Comparison of ENCODE assay signal across 2 cellular contexts in the genomic region with DNA sequence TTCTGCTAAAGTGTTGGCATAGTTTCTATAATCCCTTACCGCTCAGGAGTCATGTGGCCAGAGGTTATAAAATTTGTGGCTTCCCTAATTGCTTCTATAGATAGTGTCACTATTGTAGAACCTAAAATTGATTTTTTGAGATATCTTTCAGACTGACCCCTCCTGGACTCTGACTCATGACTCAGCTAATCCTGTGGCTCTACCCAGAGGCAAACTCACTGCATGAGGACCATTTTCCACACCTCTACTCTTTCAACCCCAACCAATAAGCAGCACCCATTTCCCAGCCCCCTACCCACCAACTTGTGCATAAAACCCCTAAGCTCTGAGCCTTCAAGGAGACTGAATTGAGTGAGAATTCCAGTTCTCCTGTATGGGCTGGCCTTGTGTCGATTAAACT.
TF ChIP-seq lines count a peak whose summit lies in the region.

No MANE protein-coding gene starts in this region.

TF ChIP-seq in H1, 55 proteins besides CTCF, POLR2A, EP300 and RAD21:
- TF ChIP-seq CBX8 (IDR thresholded peaks at IDR 0.05; ENCODE audit: borderline replicate concordance, low read depth, low read length) = no peak
- TF ChIP-seq HDAC2 (IDR thresholded peaks at IDR 0.05; ENCODE audit: borderline replicate concordance in 1 of 2, low read depth in 2 of 2, low read length in 2 of 2) = no peak
- no peak for TF ChIP-seq CTBP2 (IDR thresholded peaks at IDR 0.05; ENCODE audit: borderline replicate concordance, insufficient read depth, insufficient read length, low read length)
- no peak for TF ChIP-seq SUZ12 (IDR thresholded peaks at IDR 0.05; ENCODE audit: low read length)
- no peak for TF ChIP-seq EGR1 (IDR thresholded peaks at IDR 0.05; ENCODE audit: borderline replicate concordance, low read depth, low read length)
- TF ChIP-seq BCL11A (IDR thresholded peaks at IDR 0.05; ENCODE audit: low read depth in 2 of 2, low read length in 2 of 2) = no peak
- TF ChIP-seq SP1 (IDR thresholded peaks at IDR 0.05; ENCODE audit: low read depth, low read length) = no peak
- TF ChIP-seq SIX5 (IDR thresholded peaks at IDR 0.05; ENCODE audit: low read depth, low read length) = no peak
- TF ChIP-seq CHD1 (IDR thresholded peaks at IDR 0.05; ENCODE audit: low read depth, low read length) = no peak
- no peak for TF ChIP-seq SP2 (IDR thresholded peaks at IDR 0.05; ENCODE audit: low read length)
- TF ChIP-seq BACH1 (IDR thresholded peaks at IDR 0.05; ENCODE audit: low read length) = no peak

TF ChIP-seq in WTC11, 78 proteins besides CTCF, POLR2A, EP300 and RAD21:
- TF ChIP-seq, protein P1, sequence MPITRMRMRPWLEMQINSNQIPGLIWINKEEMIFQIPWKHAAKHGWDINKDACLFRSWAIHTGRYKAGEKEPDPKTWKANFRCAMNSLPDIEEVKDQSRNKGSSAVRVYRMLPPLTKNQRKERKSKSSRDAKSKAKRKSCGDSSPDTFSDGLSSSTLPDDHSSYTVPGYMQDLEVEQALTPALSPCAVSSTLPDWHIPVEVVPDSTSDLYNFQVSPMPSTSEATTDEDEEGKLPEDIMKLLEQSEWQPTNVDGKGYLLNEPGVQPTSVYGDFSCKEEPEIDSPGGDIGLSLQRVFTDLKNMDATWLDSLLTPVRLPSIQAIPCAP (CRISPR knock-in tag; IDR thresholded peaks at IDR 0.05) = no peak
